8 cellular contexts compared by ENCODE assay signal in genomic region chr15:101489633-101490407, GRCh38. TPM values are rescaled to one million over a fixed set of nuclear protein-coding genes. Genes with fewer than 3 reads are reported as not detected.
A peak's percentile ranks its signal among the peaks of the same experiment; 100 is the strongest.
DNase-seq lines count a peak whose midpoint lies in the region; ATAC-seq and TF ChIP-seq lines count a peak whose summit lies in the region.

Gene PCSK6, minus strand, starts transcription at chr15:101489707. Its CDS starts 37 bp downstream, at chr15:101489670.

- no peaks in the 10 kb centered on the region for H3K36me3 ChIP-seq in esophagus muscularis mucosa

- TF ChIP-seq EP300 in esophagus muscularis mucosa (IDR thresholded peaks at IDR 0.05): no peak

- peak within 1 kb of the TSS; percentile 31 for H3K4me3 Mint-ChIP-seq in natural killer cell treated with Interleukin-12 subunit alpha and Interleukin-12 subunit beta and Interleukin-15 and Interleukin-18, amount 100 ng/mL, for 72 hours

- peaks cover 3 to 18% (median 13%) of the 10 kb centered on the region in 4 donors for H3K4me1 ChIP-seq in esophagus muscularis mucosa

- intact Hi-C loops in esophagus muscularis mucosa (cut with DNase I): no loop called here

- H3K4me3 ChIP-seq in esophagus muscularis mucosa: peak within 1 kb of the TSS; percentile 48 to 58 (median 52)

- H3K9me3 Mint-ChIP-seq in natural killer cell treated with Interleukin-12 subunit alpha and Interleukin-12 subunit beta and Interleukin-15 and Interleukin-18, amount 100 ng/mL, for 72 hours: no peaks in the 10 kb centered on the region

- peaks cover 3% of the 10 kb centered on the region in 2 donors for H3K4me1 Mint-ChIP-seq in natural killer cell treated with Interleukin-12 subunit alpha and Interleukin-12 subunit beta and Interleukin-15 and Interleukin-18, amount 100 ng/mL, for 72 hours (ENCODE audit: low read depth in 2 of 2)

- no peak within 1 kb of the TSS for H3K27ac Mint-ChIP-seq in natural killer cell treated with Interleukin-12 subunit alpha and Interleukin-12 subunit beta and Interleukin-15 and Interleukin-18, amount 100 ng/mL, for 72 hours

- WGBS in esophagus muscularis mucosa: 64% methylated on average over 6 of the region's 103 CpGs

- no peak within 1 kb of the TSS for H3K27ac ChIP-seq in esophagus muscularis mucosa (replicated peaks in 1 of 4)

- H3K27me3 ChIP-seq in esophagus muscularis mucosa: peaks cover 0 to 51% (median 4%) of the 10 kb centered on the region in 4 donors

- H3K27me3 Mint-ChIP-seq in natural killer cell treated with Interleukin-12 subunit alpha and Interleukin-12 subunit beta and Interleukin-15 and Interleukin-18, amount 100 ng/mL, for 72 hours: peaks cover 42 to 58% of the 10 kb centered on the region in 2 donors

- no peaks in the 10 kb centered on the region for H3K9me3 ChIP-seq in esophagus muscularis mucosa

- TF ChIP-seq CTCF in esophagus muscularis mucosa (IDR thresholded peaks at IDR 0.05): no peak

- ATAC-seq in natural killer cell treated with Interleukin-12 subunit alpha and Interleukin-12 subunit beta and Interleukin-15 and Interleukin-18, amount 100 ng/mL, for 72 hours: peak; percentile 11 to 21
- ATAC-seq in HG02610 (IDR thresholded peaks at IDR 0.05; ENCODE audit: unreplicated experiment) (no peak), HG02798 (IDR thresholded peaks at IDR 0.05; ENCODE audit: poor library complexity, unreplicated experiment) (no peak)

- DNase-seq in EH (ENCODE audit: low read depth): peak; percentile 21
- peak; percentile 32 for DNase-seq in NCI-H1105 treated with DMSO at 0.1 percent for 48 hours (lab: John Stamatoyannopoulos, UW)
- DNase-seq in esophagus muscularis mucosa (ENCODE audit: extremely low spot score): no peak
- no peak for DNase-seq in natural killer cell treated with Interleukin-12 subunit alpha and Interleukin-12 subunit beta and Interleukin-15 and Interleukin-18, amount 100 ng/mL, for 72 hours (ENCODE audit: low spot score)
- no peak for DNase-seq in stimulated activated CD4-positive, alpha-beta T cell treated with anti-CD3 and anti-CD28 coated beads, Interleukin-1b, Interleukin-23, amount 100 ng/mL, for 48 hours
- no peak for DNase-seq in NOMO-1 treated with DMSO at 0.1 percent for 48 hours (lab: John Stamatoyannopoulos, UW; ENCODE audit: unreplicated experiment)

- no peaks in the 10 kb centered on the region for H3K36me3 Mint-ChIP-seq in natural killer cell treated with Interleukin-12 subunit alpha and Interleukin-12 subunit beta and Interleukin-15 and Interleukin-18, amount 100 ng/mL, for 72 hours

- TF ChIP-seq POLR2A in esophagus muscularis mucosa (IDR thresholded peaks at IDR 0.05; ENCODE audit: low read depth): no peak

RNA-seq across cellular contexts. Expression of gene PCSK6, which starts in this region (rescaled TPM):
- total RNA-seq in esophagus muscularis mucosa: 10 to 100 TPM; 13.6 to 24.1 (median 15.3) TPM
- total RNA-seq in natural killer cell treated with Interleukin-12 subunit alpha and Interleukin-12 subunit beta and Interleukin-15 and Interleukin-18, amount 100 ng/mL, for 72 hours: under 1 TPM in 1 of 2 donors, not detected in 1; 0.95 TPM

Comparison
In these comparisons a context has a peak if more than half of its experiments do, and no peak if none do; other contexts are left out.
1. RNA of gene PCSK6 (total RNA-seq): 13.6 to 24.1 TPM in esophagus muscularis mucosa; 0.95 TPM in natural killer cell treated with Interleukin-12 subunit alpha and Interleukin-12 subunit beta and Interleukin-15 and Interleukin-18, amount 100 ng/mL, for 72 hours; every median in the first group is over 4 times any median in the second.
2. Peak in ATAC-seq in natural killer cell treated with Interleukin-12 subunit alpha and Interleukin-12 subunit beta and Interleukin-15 and Interleukin-18, amount 100 ng/mL, for 72 hours; RNA of the gene not detected or under 1 TPM.
3. DNase-seq: peak in EH (single experiment) and NCI-H1105 treated with DMSO at 0.1 percent for 48 hours (single experiment); none in esophagus muscularis mucosa (single experiment), natural killer cell treated with Interleukin-12 subunit alpha and Interleukin-12 subunit beta and Interleukin-15 and Interleukin-18, amount 100 ng/mL, for 72 hours (single experiment), stimulated activated CD4-positive, alpha-beta T cell treated with anti-CD3 and anti-CD28 coated beads, Interleukin-1b, Interleukin-23, amount 100 ng/mL, for 48 hours (single experiment) and NOMO-1 treated with DMSO at 0.1 percent for 48 hours (single experiment).